13 cellular contexts compared by ENCODE assay signal in genomic region chr20:48467622-48468021, GRCh38.
DNase-seq lines count a peak whose midpoint lies in the region; ATAC-seq and TF ChIP-seq lines count a peak whose summit lies in the region.
"Had no signal": no experiment of that assay in that cellular context is flagged by ENCODE, and none has a peak within 500 bp of the region (broad histone marks: within the 10 kb centered on the region; RNA-seq: fewer than 3 reads in every experiment).

No MANE protein-coding gene starts in this region.

- intact Hi-C loops in left lung (cut with DNase I) = no loop called here

- 83% methylated on average over 2 of the region's 2 CpGs for WGBS in upper lobe of left lung, 2 donors

- peak; percentile 65 for ATAC-seq in left lung
- no peak for ATAC-seq in upper lobe of left lung (ENCODE audit: low FRiP score in 2 of 2)
- ATAC-seq in HG02884 (IDR thresholded peaks at IDR 0.05; ENCODE audit: unreplicated experiment) = no peak
- no peak for ATAC-seq in GM18502 (IDR thresholded peaks at IDR 0.05; ENCODE audit: poor library complexity, unreplicated experiment)

- H3K27ac ChIP-seq in HL-60 (replicated peaks) (no peak overlapping the region), left lung (no peak overlapping the region), upper lobe of left lung (no peak overlapping the region)
- H3K27ac ChIP-seq: thoracic aorta, VCaP had no signal

- DNase-seq in GM10248 (ENCODE audit: extremely low spot score) = peak; percentile 52
- DNase-seq in HL-60 (ENCODE audit: low read depth in 1 of 2, low spot score in 1 of 2) = peak; percentile 8 to 14
- DNase-seq in SW480 (ENCODE audit: low spot score) = peak; percentile 18
- DNase-seq in left lung = peak in 1 of 2 donors; percentile 41
- no peak for DNase-seq in upper lobe of left lung
- DNase-seq in DMS153 treated with DMSO at 0.1 percent for 48 hours (lab: John Stamatoyannopoulos, UW; ENCODE audit: unreplicated experiment) = no peak
- DNase-seq: amniotic stem cell; NCI-H510A; stimulated activated CD4-positive, alpha-beta T cell treated with anti-CD3 and anti-CD28 coated beads, Interleukin-4, amount 100 ng/mL, for 1 hour had no signal

- POLR2A ChIA-PET in GM10248 (lab: Yijun Ruan, JAX) = no interaction called here

- no peak for TF ChIP-seq CTCF in GM10248 (IDR thresholded peaks at IDR 0.05; ENCODE audit: control extremely low read depth, extremely low read depth, low read depth, missing control alignments)
- no peak for TF ChIP-seq CTCF in HL-60 (IDR thresholded peaks at IDR 0.05; ENCODE audit: insufficient read depth, low read length)
- no peak for TF ChIP-seq CTCF in left lung (IDR thresholded peaks at IDR 0.05)
- no peak for TF ChIP-seq CTCF in upper lobe of left lung (IDR thresholded peaks at IDR 0.05)

- no peak for TF ChIP-seq EP300 in upper lobe of left lung (IDR thresholded peaks at IDR 0.05)

- H3K4me1 ChIP-seq in left lung = no peaks in the 10 kb centered on the region
- H3K4me1 ChIP-seq in upper lobe of left lung = no peaks in the 10 kb centered on the region

- TF ChIP-seq POLR2A in upper lobe of left lung (IDR thresholded peaks at IDR 0.05) = no peak

- H3K36me3 ChIP-seq in left lung (no peaks in the 10 kb centered on the region), upper lobe of left lung (no peaks in the 10 kb centered on the region)
- H3K36me3 ChIP-seq: thoracic aorta had no signal

- H3K27me3 ChIP-seq in HL-60 (ENCODE audit: insufficient read depth, poor library complexity, severe bottlenecking) (no peaks in the 10 kb centered on the region), left lung (peaks cover 0 to 18% of the 10 kb centered on the region in 2 donors), upper lobe of left lung (no peaks in the 10 kb centered on the region)

- CTCF ChIA-PET in GM10248 (lab: Yijun Ruan, JAX) = interaction anchor here (1.8 kb wide), 1 partner anchor 11 kb away, joined by 5 read pairs; no protein-coding TSS in a partner anchor

- H3K9me3 ChIP-seq in left lung (no peaks in the 10 kb centered on the region), upper lobe of left lung (no peaks in the 10 kb centered on the region)
- H3K9me3 ChIP-seq: thoracic aorta had no signal

- H3K4me3 ChIP-seq in HL-60 (replicated peaks; ENCODE audit: insufficient read depth, low read length) = no peak overlapping the region
- no peak overlapping the region for H3K4me3 ChIP-seq in left lung
- H3K4me3 ChIP-seq in upper lobe of left lung = no peak overlapping the region
- H3K4me3 ChIP-seq: thoracic aorta had no signal

Comparison
In these comparisons a context has a peak if more than half of its experiments do, and no peak if none do; other contexts are left out.
1. DNase-seq: peak in GM10248 (single experiment), HL-60 (2 of 2) and SW480 (single experiment); none in upper lobe of left lung (0 of 2) and DMS153 treated with DMSO at 0.1 percent for 48 hours (single experiment).